ENCODE assay signal across 9 cellular contexts in the genomic region with DNA sequence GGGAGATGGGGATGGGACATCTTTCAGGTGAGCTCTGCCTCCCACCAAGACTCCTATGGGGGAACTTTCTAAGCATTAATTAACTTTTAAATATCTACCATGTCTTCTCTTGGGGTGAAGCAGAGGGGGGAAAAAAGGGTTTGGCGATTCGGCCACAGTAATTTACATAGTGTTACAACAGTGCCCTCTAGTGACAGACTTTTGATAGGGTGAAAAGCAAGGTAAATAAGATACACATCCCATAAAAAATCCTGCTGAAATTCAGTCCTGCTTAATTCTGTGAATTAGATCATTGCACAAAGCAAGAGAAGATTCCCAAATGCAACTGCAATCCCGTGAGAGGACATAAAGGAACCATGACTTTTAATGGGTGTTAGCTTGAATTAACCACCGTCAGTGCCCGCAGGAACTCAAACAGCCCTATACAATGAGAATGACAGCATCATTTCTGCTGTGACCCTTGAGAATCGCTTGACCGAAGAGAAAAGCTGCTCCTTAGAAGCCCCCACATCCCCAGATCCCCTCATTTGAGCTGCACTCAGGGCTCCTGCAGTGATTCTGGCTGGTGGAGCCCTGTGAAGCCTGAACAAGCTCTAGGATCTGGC. TPM values are rescaled to one million over a fixed set of nuclear protein-coding genes. Genes with fewer than 3 reads are reported as not detected.
DNase-seq lines count a peak whose midpoint lies in the region; ATAC-seq and TF ChIP-seq lines count a peak whose summit lies in the region.
"Had no signal": no experiment of that assay in that cellular context is flagged by ENCODE, and none has a peak within 500 bp of the region (broad histone marks: within the 10 kb centered on the region; RNA-seq: fewer than 3 reads in every experiment).

No MANE protein-coding gene starts in this region.

- H3K9me3 ChIP-seq in CD4-positive, alpha-beta memory T cell (ENCODE audit: control insufficient read depth in 1 of 2, low read length in 2 of 2), result no peaks in the 10 kb centered on the region
- H3K9me3 ChIP-seq in breast epithelium (no peaks in the 10 kb centered on the region), lung (ENCODE audit: control insufficient read depth in 2 of 2, insufficient read depth in 1 of 2, low read length in 1 of 2) (no peaks in the 10 kb centered on the region)

- CTCF ChIA-PET in CD4-positive, alpha-beta memory T cell (lab: Charles Lee; ENCODE audit: partially characterized antibody), result interaction anchor here (0.7 to 15.7 kb wide), 28 partner anchors 10 to 399 kb away, joined by 3 to 218 read pairs (median 4); a partner anchor contains a TSS

- no peak overlapping the region for H3K4me3 Mint-ChIP-seq in CD4-positive, alpha-beta memory T cell
- H3K4me3 Mint-ChIP-seq: T-cell had no signal

- ATAC-seq in GM19395 (IDR thresholded peaks at IDR 0.05; ENCODE audit: unreplicated experiment) (peak; percentile 56), lung (ENCODE audit: insufficient read depth, low FRiP score) (no peak), HG02840 (IDR thresholded peaks at IDR 0.05; ENCODE audit: low FRiP score, unreplicated experiment) (no peak), HG02938 (IDR thresholded peaks at IDR 0.05; ENCODE audit: unreplicated experiment) (no peak)

- no peaks in the 10 kb centered on the region for H3K27me3 ChIP-seq in CD4-positive, alpha-beta memory T cell (ENCODE audit: insufficient read depth, low read length)
- no peaks in the 10 kb centered on the region for H3K27me3 ChIP-seq in breast epithelium
- no peaks in the 10 kb centered on the region for H3K27me3 ChIP-seq in lung (ENCODE audit: control insufficient read depth, insufficient read depth)

- H3K27ac ChIP-seq in CD4-positive, alpha-beta memory T cell (ENCODE audit: low read depth, low read length), result no peak overlapping the region
- H3K27ac ChIP-seq in breast epithelium (no peak overlapping the region), lung (ENCODE audit: low read depth in 1 of 2, low read length in 1 of 2) (no peak overlapping the region)

- no peak for TF ChIP-seq POLR2A in breast epithelium (IDR thresholded peaks at IDR 0.05)

- H3K27me3 Mint-ChIP-seq in CD4-positive, alpha-beta memory T cell, result peaks cover 2 to 3% of the 10 kb centered on the region in 2 donors

- H3K4me1 Mint-ChIP-seq in CD4-positive, alpha-beta memory T cell, result no peaks in the 10 kb centered on the region
- H3K4me1 Mint-ChIP-seq: T-cell had no signal

- intact Hi-C loops in CD4-positive, alpha-beta memory T cell (cut with micrococcal nuclease), result loop anchor here (1.0 kb wide), 1 partner anchor 376 kb away; no protein-coding TSS in a partner anchor
- intact Hi-C loops in breast epithelium (cut with DNase I; ENCODE audit: low total_unique reads), result no loop called here

- no peaks in the 10 kb centered on the region for H3K9me3 Mint-ChIP-seq in CD4-positive, alpha-beta memory T cell
- H3K9me3 Mint-ChIP-seq: T-cell had no signal

- H3K36me3 ChIP-seq in CD4-positive, alpha-beta memory T cell (ENCODE audit: insufficient read depth, low read length), result no peaks in the 10 kb centered on the region
- H3K36me3 ChIP-seq in breast epithelium, result no peaks in the 10 kb centered on the region
- no peaks in the 10 kb centered on the region for H3K36me3 ChIP-seq in lung (ENCODE audit: control insufficient read depth in 2 of 2, insufficient read depth in 2 of 2, low read length in 2 of 2)

- H3K36me3 Mint-ChIP-seq in CD4-positive, alpha-beta memory T cell, result no peaks in the 10 kb centered on the region
- H3K36me3 Mint-ChIP-seq: T-cell had no signal

- H3K4me1 ChIP-seq in CD4-positive, alpha-beta memory T cell (ENCODE audit: insufficient read depth, low read length), result no peaks in the 10 kb centered on the region
- H3K4me1 ChIP-seq in breast epithelium (no peaks in the 10 kb centered on the region), lung (ENCODE audit: control insufficient read depth in 2 of 2, insufficient read depth in 2 of 2, low read length in 2 of 2) (no peaks in the 10 kb centered on the region)

- POLR2A ChIA-PET in CD4-positive, alpha-beta memory T cell (lab: Charles Lee; ENCODE audit: partially characterized antibody), result interaction anchor here (1.5 kb wide), 1 partner anchor 399 kb away, joined by 3 read pairs; no protein-coding TSS in a partner anchor

- 60 to 61% methylated on average over 7 of the region's 7 CpGs for whole genome bisulfite sequencing in lung, 2 donors

- DNase-seq in CD4-positive, alpha-beta memory T cell, result peak in 4 of 5 donors; percentile 15 to 32 (median 26)
- DNase-seq in NCI-H345 treated with DMSO at 0.1 percent for 48 hours (lab: John Stamatoyannopoulos, UW; ENCODE audit: unreplicated experiment) (peak; percentile 2), breast epithelium (ENCODE audit: low spot score in 2 of 2) (no peak), lung (ENCODE audit: low spot score) (no peak)
- no peak for DNase-seq in effector CD8-positive, alpha-beta T cell (lab: John Stamatoyannopoulos, UW)

- H3K27ac Mint-ChIP-seq in CD4-positive, alpha-beta memory T cell, result no peak overlapping the region
- H3K27ac Mint-ChIP-seq: T-cell had no signal

- no peak overlapping the region for H3K4me3 ChIP-seq in CD4-positive, alpha-beta memory T cell (ENCODE audit: low read length in 2 of 2)
- H3K4me3 ChIP-seq in breast epithelium (no peak overlapping the region), lung (no peak overlapping the region)

- peak in 2 of 3 donors; percentile 43 to 47 for TF ChIP-seq CTCF in breast epithelium (IDR thresholded peaks at IDR 0.05)
- peak; percentile 29 for TF ChIP-seq CTCF in lung (IDR thresholded peaks at IDR 0.05; ENCODE audit: control extremely low read depth, extremely low read depth)

RNA-seq across cellular contexts. Expression of a gene that starts 32.8 kb away (rescaled TPM):
- total RNA-seq in CD4-positive, alpha-beta memory T cell, result under 1 TPM; 0.15 to 0.17 TPM
- polyA plus RNA-seq in CD4-positive, alpha-beta memory T cell, result 1 to 10 TPM in 1 of 2 donors, under 1 TPM in 1; 0.92 to 1.2 TPM
- 1 to 10 TPM; 2.6 to 7.9 (median 3.5) TPM for total RNA-seq in breast epithelium
- 10 to 100 TPM in 1 of 2 donors, 1 to 10 TPM in 1; 1.6 to 21.4 TPM for total RNA-seq in lung
- 1 to 10 TPM in 1 of 2 donors, under 1 TPM in 1; 0.71 to 1.8 TPM for polyA plus RNA-seq in lung

Comparison
In these comparisons a context has a peak if more than half of its experiments do, and no peak if none do; other contexts are left out.
1. DNase-seq: peak in CD4-positive, alpha-beta memory T cell (4 of 5) and NCI-H345 treated with DMSO at 0.1 percent for 48 hours (single experiment); none in breast epithelium (0 of 2), lung (single experiment) and effector CD8-positive, alpha-beta T cell (single experiment).